In genomic region chr16:80158766-80159165, GRCh38 we compare ENCODE assay signal across 17 cellular contexts.
DNase-seq lines count a peak whose midpoint lies in the region; ATAC-seq and TF ChIP-seq lines count a peak whose summit lies in the region.
"Had no signal": no experiment of that assay in that cellular context is flagged by ENCODE, and none has a peak within 500 bp of the region (broad histone marks: within the 10 kb centered on the region; RNA-seq: fewer than 3 reads in every experiment).

No MANE protein-coding gene starts in this region.

- H3K4me3 ChIP-seq in SJSA1: no peak overlapping the region
- H3K4me3 ChIP-seq: hepatocyte, left ventricle myocardium inferior had no signal

- H3K9me3 ChIP-seq in SJSA1 (replicated peaks): no peaks in the 10 kb centered on the region
- H3K9me3 ChIP-seq: left ventricle myocardium inferior had no signal

- ATAC-seq in GM18517 (IDR thresholded peaks at IDR 0.05; ENCODE audit: unreplicated experiment) (no peak), omental fat pad (ENCODE audit: low FRiP score) (no peak)
- ATAC-seq: activated naive CD4-positive, alpha-beta T cell treated with anti-CD3 and anti-CD28 coated beads, Interleukin-2, amount 50 U/mL, for 72 hours had no signal

- DNase-seq in H4 (ENCODE audit: low spot score) (peak; percentile 61), SJSA1 (ENCODE audit: low read depth in 1 of 2, low spot score in 2 of 2) (peak; percentile 78 to 79), fibroblast of peridontal ligament (ENCODE audit: extremely low read depth) (peak; percentile 40), CD14-positive monocyte (ENCODE audit: low spot score) (no peak), retina (no peak), omental fat pad (ENCODE audit: low spot score) (no peak)
- DNase-seq: activated CD8-positive, alpha-beta memory T cell treated with anti-CD3 and anti-CD28 coated beads, Interleukin-2, amount 50 U/mL, for 48 hours; KG1; left ventricle myocardium inferior; naive B cell; NCI-H1436; NCI-H446 treated with DMSO at 0.1 percent for 48 hours; stimulated activated CD4-positive, alpha-beta T cell treated with anti-CD3 and anti-CD28 coated beads, Interleukin-2, amount 100 ng/mL, for 24 hours had no signal

- no peak overlapping the region for H3K27ac Mint-ChIP-seq in CD14-positive monocyte
- H3K27ac Mint-ChIP-seq: activated naive CD4-positive, alpha-beta T cell treated with anti-CD3 and anti-CD28 coated beads, Interleukin-2, amount 50 U/mL, for 72 hours; naive B cell had no signal

- H3K27me3 ChIP-seq in SJSA1 (replicated peaks): no peaks in the 10 kb centered on the region
- H3K27me3 ChIP-seq: hepatocyte had no signal

- H3K36me3 ChIP-seq in SJSA1: no peaks in the 10 kb centered on the region
- H3K36me3 ChIP-seq: left ventricle myocardium inferior had no signal

- H3K4me3 Mint-ChIP-seq in CD14-positive monocyte: no peak overlapping the region
- H3K4me3 Mint-ChIP-seq: central memory CD8-positive, alpha-beta T cell; naive B cell had no signal

- H3K36me3 Mint-ChIP-seq in CD14-positive monocyte: no peaks in the 10 kb centered on the region
- H3K36me3 Mint-ChIP-seq: naive B cell had no signal

- peaks cover 0 to 2% (median 1%) of the 10 kb centered on the region in 3 donors for H3K27me3 Mint-ChIP-seq in CD14-positive monocyte (ENCODE audit: low read depth in 3 of 3)

- H3K9me3 Mint-ChIP-seq in CD14-positive monocyte: peaks cover 0 to 5% (median 0%) of the 10 kb centered on the region in 7 donors
- H3K9me3 Mint-ChIP-seq: central memory CD8-positive, alpha-beta T cell had no signal

- H3K4me1 ChIP-seq in SJSA1 (replicated peaks): peaks cover 34% of the 10 kb centered on the region
- H3K4me1 ChIP-seq: left ventricle myocardium inferior had no signal

- H3K4me1 Mint-ChIP-seq in CD14-positive monocyte: no peaks in the 10 kb centered on the region
- H3K4me1 Mint-ChIP-seq: central memory CD8-positive, alpha-beta T cell; naive B cell had no signal

- TF ChIP-seq CTCF in CD14-positive monocyte (IDR thresholded peaks at IDR 0.05): no peak
- no peak for TF ChIP-seq CTCF in omental fat pad (IDR thresholded peaks at IDR 0.05)

- no peak overlapping the region for H3K27ac ChIP-seq in SJSA1
- H3K27ac ChIP-seq: hepatocyte, left ventricle myocardium inferior had no signal

- intact Hi-C loops in CD14-positive monocyte (cut with micrococcal nuclease): no loop called here

Comparison
In these comparisons a context has a peak if more than half of its experiments do, and no peak if none do; other contexts are left out.
1. DNase-seq: peak in H4 (single experiment), SJSA1 (2 of 2) and fibroblast of peridontal ligament (single experiment); none in CD14-positive monocyte (single experiment), retina (single experiment) and omental fat pad (single experiment).